In the genomic region with DNA sequence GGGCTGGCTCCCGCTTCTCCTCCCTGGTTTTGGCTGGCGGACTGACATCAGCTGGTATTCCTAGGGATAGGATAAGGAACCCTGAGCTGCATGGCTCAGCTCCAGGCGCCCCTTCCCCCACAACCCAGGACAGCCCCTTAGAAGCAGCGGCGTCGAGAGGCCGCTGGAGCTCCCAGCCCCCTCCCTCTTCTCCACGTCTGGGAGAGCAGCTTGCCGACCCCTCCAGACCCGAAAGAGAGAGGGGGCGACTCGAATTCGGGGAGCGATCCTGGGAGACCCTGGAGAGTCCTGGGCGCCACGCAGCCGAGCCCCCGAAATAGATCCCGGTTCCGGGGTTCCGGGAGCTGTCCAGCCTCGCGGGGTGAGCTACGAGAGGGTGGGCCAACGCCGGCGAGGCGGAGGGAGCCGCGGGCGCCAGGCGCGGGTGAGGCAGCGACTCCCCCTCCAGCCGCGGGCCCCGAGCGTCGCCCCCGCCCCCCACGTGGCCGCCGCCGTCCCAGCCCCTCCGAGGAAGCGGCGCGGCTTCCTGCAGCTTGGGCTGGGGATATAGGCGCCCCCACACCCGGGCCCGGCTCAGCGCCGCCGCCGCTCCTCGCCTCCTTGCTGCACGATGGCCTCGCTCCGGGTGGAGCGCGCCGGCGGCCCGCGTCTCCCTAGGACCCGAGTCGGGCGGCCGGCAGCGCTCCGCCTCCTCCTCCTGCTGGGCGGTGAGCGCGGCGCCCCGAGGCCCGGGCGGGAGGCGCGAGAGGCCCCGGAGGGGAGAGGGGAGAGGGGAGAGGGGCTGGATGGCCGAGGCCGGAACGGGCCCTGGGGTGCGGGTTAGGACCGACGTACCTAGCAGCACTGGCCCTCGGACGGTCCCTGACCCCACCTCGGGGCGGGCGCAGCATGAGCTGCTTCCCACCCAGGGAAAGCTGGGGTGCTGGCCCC, we compare ENCODE assay signal across 1 cellular context.
TF ChIP-seq lines count a peak whose summit lies in the region.

A gene with protein sequence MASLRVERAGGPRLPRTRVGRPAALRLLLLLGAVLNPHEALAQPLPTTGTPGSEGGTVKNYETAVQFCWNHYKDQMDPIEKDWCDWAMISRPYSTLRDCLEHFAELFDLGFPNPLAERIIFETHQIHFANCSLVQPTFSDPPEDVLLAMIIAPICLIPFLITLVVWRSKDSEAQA (plus strand): TSS at position 576 of the 930 bp plus-strand sequence. CDS start 35 bp downstream, at position 611.

TF ChIP-seq in WTC11, 78 proteins besides CTCF, POLR2A, EP300 and RAD21 (continued from another document):
- TF ChIP-seq, protein P1, sequence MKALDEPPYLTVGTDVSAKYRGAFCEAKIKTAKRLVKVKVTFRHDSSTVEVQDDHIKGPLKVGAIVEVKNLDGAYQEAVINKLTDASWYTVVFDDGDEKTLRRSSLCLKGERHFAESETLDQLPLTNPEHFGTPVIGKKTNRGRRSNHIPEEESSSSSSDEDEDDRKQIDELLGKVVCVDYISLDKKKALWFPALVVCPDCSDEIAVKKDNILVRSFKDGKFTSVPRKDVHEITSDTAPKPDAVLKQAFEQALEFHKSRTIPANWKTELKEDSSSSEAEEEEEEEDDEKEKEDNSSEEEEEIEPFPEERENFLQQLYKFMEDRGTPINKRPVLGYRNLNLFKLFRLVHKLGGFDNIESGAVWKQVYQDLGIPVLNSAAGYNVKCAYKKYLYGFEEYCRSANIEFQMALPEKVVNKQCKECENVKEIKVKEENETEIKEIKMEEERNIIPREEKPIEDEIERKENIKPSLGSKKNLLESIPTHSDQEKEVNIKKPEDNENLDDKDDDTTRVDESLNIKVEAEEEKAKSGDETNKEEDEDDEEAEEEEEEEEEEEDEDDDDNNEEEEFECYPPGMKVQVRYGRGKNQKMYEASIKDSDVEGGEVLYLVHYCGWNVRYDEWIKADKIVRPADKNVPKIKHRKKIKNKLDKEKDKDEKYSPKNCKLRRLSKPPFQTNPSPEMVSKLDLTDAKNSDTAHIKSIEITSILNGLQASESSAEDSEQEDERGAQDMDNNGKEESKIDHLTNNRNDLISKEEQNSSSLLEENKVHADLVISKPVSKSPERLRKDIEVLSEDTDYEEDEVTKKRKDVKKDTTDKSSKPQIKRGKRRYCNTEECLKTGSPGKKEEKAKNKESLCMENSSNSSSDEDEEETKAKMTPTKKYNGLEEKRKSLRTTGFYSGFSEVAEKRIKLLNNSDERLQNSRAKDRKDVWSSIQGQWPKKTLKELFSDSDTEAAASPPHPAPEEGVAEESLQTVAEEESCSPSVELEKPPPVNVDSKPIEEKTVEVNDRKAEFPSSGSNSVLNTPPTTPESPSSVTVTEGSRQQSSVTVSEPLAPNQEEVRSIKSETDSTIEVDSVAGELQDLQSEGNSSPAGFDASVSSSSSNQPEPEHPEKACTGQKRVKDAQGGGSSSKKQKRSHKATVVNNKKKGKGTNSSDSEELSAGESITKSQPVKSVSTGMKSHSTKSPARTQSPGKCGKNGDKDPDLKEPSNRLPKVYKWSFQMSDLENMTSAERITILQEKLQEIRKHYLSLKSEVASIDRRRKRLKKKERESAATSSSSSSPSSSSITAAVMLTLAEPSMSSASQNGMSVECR (CRISPR knock-in tag; IDR thresholded peaks at IDR 0.05; ENCODE audit: borderline replicate concordance): peak; percentile 48; the same call in 1 of the 2 replicates
- TF ChIP-seq, protein P2, sequence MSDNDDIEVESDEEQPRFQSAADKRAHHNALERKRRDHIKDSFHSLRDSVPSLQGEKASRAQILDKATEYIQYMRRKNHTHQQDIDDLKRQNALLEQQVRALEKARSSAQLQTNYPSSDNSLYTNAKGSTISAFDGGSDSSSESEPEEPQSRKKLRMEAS (CRISPR knock-in tag; IDR thresholded peaks at IDR 0.05): peak; percentile 59
- peak; percentile 22; the same call in 1 of the 2 replicates for TF ChIP-seq ZNF263 (CRISPR knock-in tag; IDR thresholded peaks at IDR 0.05; ENCODE audit: low read depth)
- 0 out of 2 replicates have a peak, but pooled peaks have one; percentile 18 for TF ChIP-seq ZNF219 (CRISPR knock-in tag; IDR thresholded peaks at IDR 0.05; ENCODE audit: borderline replicate concordance)
- peak; percentile 67; the same call in 1 of the 2 replicates for TF ChIP-seq TP53 (CRISPR knock-in tag; IDR thresholded peaks at IDR 0.05)
- 0 out of 2 replicates have a peak, but pooled peaks have one; percentile 39 for TF ChIP-seq FOXK1 (CRISPR knock-in tag; IDR thresholded peaks at IDR 0.05)
- TF ChIP-seq EMX1 (CRISPR knock-in tag; IDR thresholded peaks at IDR 0.05): no peak
- TF ChIP-seq TCF7 (CRISPR knock-in tag; IDR thresholded peaks at IDR 0.05; ENCODE audit: low read depth): peak; percentile 68; the same call in 1 of the 2 replicates
- peak; percentile 29; the same call in 1 of the 2 replicates for TF ChIP-seq ELF4 (CRISPR knock-in tag; IDR thresholded peaks at IDR 0.05; ENCODE audit: low read depth)
